ENCODE assay signal across 1 cellular context in genomic region chr15:72783563-72784232, GRCh38.
TF ChIP-seq lines count a peak whose summit lies in the region.

Gene ADPGK (minus strand): TSS chr15:72783758. CDS start chr15:72783691, 67 bp downstream.

TF ChIP-seq in H1, 55 proteins besides CTCF, POLR2A, EP300 and RAD21:
- no peak for TF ChIP-seq HDAC6 (IDR thresholded peaks at IDR 0.05; ENCODE audit: low read depth, low read length)
- no peak for TF ChIP-seq KDM1A (IDR thresholded peaks at IDR 0.05; ENCODE audit: borderline replicate concordance, low read length)
- no peak for TF ChIP-seq SAP30 (IDR thresholded peaks at IDR 0.05; ENCODE audit: insufficient read depth, insufficient replicate concordance, low read length)
- peak; percentile 75; the same call in 1 of the 2 replicates for TF ChIP-seq SP1 (IDR thresholded peaks at IDR 0.05; ENCODE audit: low read depth, low read length)
- TF ChIP-seq TAF7 (optimal IDR thresholded peaks at IDR 0.05; ENCODE audit: borderline replicate concordance, low read depth, low read length), result peak; percentile 88
- TF ChIP-seq MAFK (IDR thresholded peaks at IDR 0.05; ENCODE audit: low read depth, low read length), result no peak
- TF ChIP-seq TAF1 (IDR thresholded peaks at IDR 0.05; ENCODE audit: low read depth, low read length), result peak; percentile 93
- peak; percentile 62 for TF ChIP-seq BRCA1 (IDR thresholded peaks at IDR 0.05; ENCODE audit: low read depth, low read length)
- peak; percentile 100 for TF ChIP-seq CREB1 (IDR thresholded peaks at IDR 0.05)
- TF ChIP-seq TEAD4 (IDR thresholded peaks at IDR 0.05; ENCODE audit: low read depth, low read length), result no peak
- no peak for TF ChIP-seq JUN (IDR thresholded peaks at IDR 0.05; ENCODE audit: low read depth, low read length)
- TF ChIP-seq PHF8 (conservative IDR thresholded peaks at IDR 0.05; ENCODE audit: low read depth, low read length), result peak; percentile 97
- TF ChIP-seq RXRA (IDR thresholded peaks at IDR 0.05; ENCODE audit: insufficient read depth, low read depth, low read length), result no peak
- no peak for TF ChIP-seq GABPA (IDR thresholded peaks at IDR 0.05; ENCODE audit: borderline replicate concordance, insufficient read depth, low read length)
- no peak for TF ChIP-seq ZNF274 (IDR thresholded peaks at IDR 0.05; ENCODE audit: borderline replicate concordance, extremely low read depth, low read length)
- TF ChIP-seq HDAC2 (IDR thresholded peaks at IDR 0.05; ENCODE audit: borderline replicate concordance in 1 of 2, low read depth in 2 of 2, low read length in 2 of 2), result peak in 1 of 2 experiments; percentile 80; a peak in 1 of 4 replicates
- TF ChIP-seq TBP (IDR thresholded peaks at IDR 0.05; ENCODE audit: low read depth, low read length), result peak; percentile 84; the same call in 1 of the 2 replicates
- peak; percentile 63; the same call in 1 of the 2 replicates for TF ChIP-seq SP4 (IDR thresholded peaks at IDR 0.05; ENCODE audit: low read length)
- TF ChIP-seq JUND (IDR thresholded peaks at IDR 0.05; ENCODE audit: low read length), result 0 out of 2 replicates have a peak, but pooled peaks have one; percentile 6
- peak; percentile 90 for TF ChIP-seq ASH2L (IDR thresholded peaks at IDR 0.05; ENCODE audit: low read length)
- peak; percentile 43 for TF ChIP-seq CHD2 (IDR thresholded peaks at IDR 0.05; ENCODE audit: low read length)
- TF ChIP-seq KDM5A (IDR thresholded peaks at IDR 0.05; ENCODE audit: low read length), result peak; percentile 76
- peak; percentile 96 for TF ChIP-seq RBBP5 (IDR thresholded peaks at IDR 0.05; ENCODE audit: borderline replicate concordance, low read depth, low read length)
- no peak for TF ChIP-seq CHD1 (IDR thresholded peaks at IDR 0.05; ENCODE audit: low read depth, low read length)
- TF ChIP-seq KDM4A (IDR thresholded peaks at IDR 0.05; ENCODE audit: low read depth, low read length, severe bottlenecking), result peak; percentile 100
- peak; percentile 37 for TF ChIP-seq USF2 (IDR thresholded peaks at IDR 0.05; ENCODE audit: low read length)
- TF ChIP-seq E2F6 (IDR thresholded peaks at IDR 0.05), result no peak
- TF ChIP-seq NRF1 (IDR thresholded peaks at IDR 0.05; ENCODE audit: low read depth, low read length), result 0 out of 2 replicates have a peak, but pooled peaks have one; percentile 35
- TF ChIP-seq CTBP2 (IDR thresholded peaks at IDR 0.05; ENCODE audit: borderline replicate concordance, insufficient read depth, insufficient read length, low read length), result no peak
- TF ChIP-seq SRF (IDR thresholded peaks at IDR 0.05; ENCODE audit: low read depth, low read length), result peak; percentile 91
- peak; percentile 94 for TF ChIP-seq POLR2AphosphoS5 (IDR thresholded peaks at IDR 0.05; ENCODE audit: low read depth, low read length)
- TF ChIP-seq EGR1 (IDR thresholded peaks at IDR 0.05; ENCODE audit: borderline replicate concordance, low read depth, low read length), result no peak
- peak; percentile 85 to 95; a peak in 3 of 4 replicates for TF ChIP-seq SIN3A (conservative IDR thresholded peaks at IDR 0.05 in 1 of 2, IDR thresholded peaks at IDR 0.05 in 1 of 2; ENCODE audit: low read depth in 1 of 2, low read length in 2 of 2)
- TF ChIP-seq NANOG (IDR thresholded peaks at IDR 0.05; ENCODE audit: insufficient read depth, low read depth, low read length, poor library complexity, severe bottlenecking), result no peak
- peak; percentile 46; the same call in 1 of the 2 replicates for TF ChIP-seq YY1 (IDR thresholded peaks at IDR 0.05; ENCODE audit: low read depth, low read length)
- peak; percentile 97 for TF ChIP-seq ATF3 (IDR thresholded peaks at IDR 0.05; ENCODE audit: insufficient read depth, low read depth, low read length)
- peak; percentile 68 for TF ChIP-seq MAX (IDR thresholded peaks at IDR 0.05)
- TF ChIP-seq SUZ12 (IDR thresholded peaks at IDR 0.05; ENCODE audit: low read length), result no peak
